ENCODE assay signal across 11 cellular contexts in the genomic region with DNA sequence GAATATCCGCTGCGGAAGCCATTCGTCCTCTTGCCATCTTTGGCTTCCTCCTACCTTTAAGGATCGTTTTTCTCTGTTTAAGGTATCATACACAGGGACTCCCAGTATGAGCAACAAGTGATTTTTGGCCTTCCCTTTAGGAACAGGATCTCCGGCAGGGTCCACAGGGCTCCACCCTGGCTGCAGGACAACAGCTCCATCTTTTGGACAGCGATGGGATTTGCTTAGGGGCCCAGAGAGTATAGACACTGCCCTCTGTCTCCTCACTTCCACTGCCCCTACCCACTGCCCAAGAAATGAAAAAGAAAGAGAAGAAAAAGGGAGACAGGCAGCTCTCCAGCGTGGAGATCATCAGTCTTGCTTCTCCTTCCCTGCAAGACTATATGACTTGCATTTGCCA.
DNase-seq lines count a peak whose midpoint lies in the region; ATAC-seq and TF ChIP-seq lines count a peak whose summit lies in the region.
"Had no signal": no experiment of that assay in that cellular context is flagged by ENCODE, and none has a peak within 500 bp of the region (broad histone marks: within the 10 kb centered on the region; RNA-seq: fewer than 3 reads in every experiment).

No MANE protein-coding gene starts in this region.

- ATAC-seq in GM18870 (IDR thresholded peaks at IDR 0.05; ENCODE audit: unreplicated experiment): no peak
- ATAC-seq: natural killer cell treated with Interleukin-12 subunit alpha and Interleukin-12 subunit beta and Interleukin-15 and Interleukin-18, amount 100 ng/mL, for 72 hours had no signal

- H3K27ac ChIP-seq in RWPE1: no peak overlapping the region
- H3K27ac ChIP-seq in Peyer's patch: no peak overlapping the region

- POLR2A ChIA-PET in RWPE1 (lab: Yijun Ruan, JAX; ENCODE audit: low non-redundant PET): no interaction called here

- H3K27me3 ChIP-seq in Peyer's patch: no peaks in the 10 kb centered on the region

- DNase-seq in AG09319 (ENCODE audit: extremely low read depth, low read depth): no peak
- peak; percentile 9 for DNase-seq in ELR (ENCODE audit: low read depth)
- peak; percentile 73 for DNase-seq in NCI-H748 (lab: John Stamatoyannopoulos, UW; ENCODE audit: unreplicated experiment)
- peak; percentile 4 for DNase-seq in dermis blood vessel endothelial cell
- DNase-seq in HuH-7.5 (ENCODE audit: low spot score): no peak
- DNase-seq in RWPE1 (ENCODE audit: low spot score): no peak
- DNase-seq in Peyer's patch: no peak
- DNase-seq: activated T-cell treated with anti-CD3 and anti-CD28 coated beads, Interleukin-2, amount 50 U/mL, for 24 hours; NCI-H774 had no signal

- H3K4me1 ChIP-seq in Peyer's patch: no peaks in the 10 kb centered on the region

- CTCF ChIA-PET in RWPE1 (lab: Yijun Ruan, JAX): no interaction called here

- H3K9me3 ChIP-seq in Peyer's patch: no peaks in the 10 kb centered on the region

- TF ChIP-seq POLR2A in Peyer's patch (IDR thresholded peaks at IDR 0.05): no peak

- H3K36me3 ChIP-seq in Peyer's patch: no peaks in the 10 kb centered on the region

- peak; percentile 14 for TF ChIP-seq CTCF in AG09319 (IDR thresholded peaks at IDR 0.05; ENCODE audit: low read depth, low read length)
- TF ChIP-seq CTCF in RWPE1 (conservative IDR thresholded peaks at IDR 0.05; ENCODE audit: low read depth): no peak
- peak in 2 of 6 experiments; percentile 21 to 32 for TF ChIP-seq CTCF in Peyer's patch (IDR thresholded peaks at IDR 0.05)

- H3K4me3 ChIP-seq in Peyer's patch: no peak overlapping the region

Comparison
In these comparisons a context has a peak if more than half of its experiments do, and no peak if none do; other contexts are left out.
1. DNase-seq: peak in ELR (single experiment), NCI-H748 (single experiment) and dermis blood vessel endothelial cell (single experiment); none in AG09319 (single experiment), HuH-7.5 (single experiment), RWPE1 (single experiment) and Peyer's patch (0 of 3).